In the genomic region with DNA sequence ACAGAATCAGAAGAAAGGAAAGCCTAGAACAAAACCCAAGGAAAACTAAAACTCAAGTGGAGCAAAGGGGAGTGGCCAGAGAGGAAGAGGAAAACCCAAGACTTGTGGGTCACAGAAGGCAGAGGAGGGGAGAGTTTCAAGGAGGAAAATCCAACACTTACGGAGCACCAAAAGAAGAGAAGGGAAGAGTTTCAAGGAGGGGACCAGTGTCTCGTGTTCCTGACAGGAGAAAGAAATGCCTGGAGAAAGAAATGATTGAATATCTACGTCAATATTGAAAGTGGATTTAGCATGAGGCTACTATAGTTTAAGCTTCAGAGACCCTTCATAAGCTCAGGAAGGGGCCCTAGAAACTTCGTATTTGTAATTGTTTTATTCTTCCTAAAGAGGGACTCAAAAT, we compare ENCODE assay signal across 14 cellular contexts. TPM values are rescaled to one million over a fixed set of nuclear protein-coding genes. Genes with fewer than 3 reads are reported as not detected.
DNase-seq lines count a peak whose midpoint lies in the region; ATAC-seq and TF ChIP-seq lines count a peak whose summit lies in the region.
"Had no signal": no experiment of that assay in that cellular context is flagged by ENCODE, and none has a peak within 500 bp of the region (broad histone marks: within the 10 kb centered on the region; RNA-seq: fewer than 3 reads in every experiment).

No MANE protein-coding gene starts in this region.

- H3K27me3 ChIP-seq in heart right ventricle (peaks cover 0 to 6% (median 0%) of the 10 kb centered on the region in 7 donors), Peyer's patch (no peaks in the 10 kb centered on the region), lower lobe of right lung (ENCODE audit: low read depth) (no peaks in the 10 kb centered on the region)
- H3K27me3 ChIP-seq: esophagus squamous epithelium had no signal

- 80 to 90% methylated on average over 4 of the region's 4 CpGs for WGBS in heart right ventricle, 2 donors

- ATAC-seq in heart right ventricle (no peak), lower lobe of right lung (no peak)
- ATAC-seq: Panc1 had no signal

- DNase-seq in heart right ventricle (no peak), cardiac septum (ENCODE audit: low spot score) (no peak), Peyer's patch (no peak), lower lobe of right lung (no peak), cerebellar cortex (ENCODE audit: low spot score) (no peak), 8988T (no peak), NCI-H510A treated with DMSO at 0.1 percent for 48 hours (lab: John Stamatoyannopoulos, UW) (no peak), cortex of kidney (lab: John Stamatoyannopoulos, UW) (no peak)
- DNase-seq: esophagus squamous epithelium, GF-D8, HCEC 1CT, NCI-H2171 had no signal

- H3K36me3 ChIP-seq in heart right ventricle (no peaks in the 10 kb centered on the region), Peyer's patch (no peaks in the 10 kb centered on the region), lower lobe of right lung (no peaks in the 10 kb centered on the region)
- H3K36me3 ChIP-seq: esophagus squamous epithelium, prostate gland had no signal

- peak overlapping the region in 6 of 10 donors; percentile 85 to 95 (median 91) for H3K27ac ChIP-seq in heart right ventricle
- H3K27ac ChIP-seq in Peyer's patch: peak overlapping the region; percentile 92 to 99 (median 94)
- H3K27ac ChIP-seq in lower lobe of right lung: peak overlapping the region; percentile 92

- H3K4me3 ChIP-seq in heart right ventricle: no peak overlapping the region
- no peak overlapping the region for H3K4me3 ChIP-seq in Peyer's patch
- no peak overlapping the region for H3K4me3 ChIP-seq in lower lobe of right lung

- TF ChIP-seq POLR2A in Peyer's patch (IDR thresholded peaks at IDR 0.05): no peak

- TF ChIP-seq CTCF in heart right ventricle (IDR thresholded peaks at IDR 0.05): no peak
- no peak for TF ChIP-seq CTCF in Peyer's patch (IDR thresholded peaks at IDR 0.05)
- TF ChIP-seq CTCF in lower lobe of right lung (IDR thresholded peaks at IDR 0.05): no peak

- H3K9me3 ChIP-seq in heart right ventricle (no peaks in the 10 kb centered on the region), Peyer's patch (no peaks in the 10 kb centered on the region), lower lobe of right lung (no peaks in the 10 kb centered on the region)
- H3K9me3 ChIP-seq: esophagus squamous epithelium, prostate gland had no signal

- intact Hi-C loops in heart right ventricle (cut with DNase I): loop anchor here in 5 of 10 donors (5.0 to 10.0 kb wide), 6 partner anchors 60 to 278 kb away; a partner anchor contains a TSS
- intact Hi-C loops in cardiac septum (cut with DNase I): no loop called here
- intact Hi-C loops in lower lobe of right lung (cut with DNase I): no loop called here

- H3K4me1 ChIP-seq in heart right ventricle: peaks cover 0 to 37% (median 24%) of the 10 kb centered on the region in 9 donors
- H3K4me1 ChIP-seq in Peyer's patch: peaks cover 0 to 17% (median 4%) of the 10 kb centered on the region in 4 donors
- H3K4me1 ChIP-seq in lower lobe of right lung: peaks cover 23% of the 10 kb centered on the region
- H3K4me1 ChIP-seq: prostate gland had no signal

RNA-seq across cellular contexts. Expression of a gene that starts 1.4 kb away (rescaled TPM):
- 10 to 100 TPM in 9 of 10 donors, 1 to 10 TPM in 1; 9.9 to 26.7 (median 16.8) TPM for total RNA-seq in heart right ventricle
- 10 to 100 TPM in 1 of 2 donors, 1 to 10 TPM in 1; 9.7 to 14.9 TPM for polyA plus RNA-seq in heart right ventricle
- total RNA-seq in cardiac septum: 14.4 TPM
- total RNA-seq in Peyer's patch: 100 to 1,000 TPM in 3 of 4 donors, 10 to 100 TPM in 1; 40.4 to 184 (median 119) TPM
- total RNA-seq in lower lobe of right lung: 50.5 TPM
